In the genomic region with DNA sequence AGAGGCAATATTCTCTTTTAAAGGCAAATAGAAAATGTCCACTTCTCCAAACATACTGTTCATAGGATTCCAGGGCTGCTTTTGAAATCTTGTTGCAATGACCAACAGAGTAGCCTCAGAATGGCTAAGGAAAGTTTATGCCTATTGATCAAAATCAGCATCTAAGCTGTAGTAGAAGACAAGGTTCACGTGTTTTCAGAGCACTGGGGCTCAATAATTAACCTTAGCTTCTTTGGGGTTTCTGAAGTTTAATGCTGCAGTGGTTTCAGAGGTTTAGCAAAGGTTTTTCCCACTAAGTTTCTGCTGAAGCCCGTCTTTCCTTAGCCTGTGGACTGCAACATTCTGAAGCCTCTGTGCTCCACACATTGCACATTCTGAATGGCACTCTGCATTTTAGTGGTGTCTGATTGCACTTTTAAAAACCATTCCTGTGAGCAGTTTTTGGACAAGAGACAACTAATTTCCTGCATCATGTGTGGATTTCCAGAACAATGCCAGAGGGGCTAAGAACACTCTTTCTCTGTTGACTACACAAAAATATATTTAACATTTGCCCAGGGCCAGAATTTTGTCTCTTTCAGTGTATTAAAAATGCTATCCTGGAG, we compare ENCODE assay signal across 17 cellular contexts.
DNase-seq lines count a peak whose midpoint lies in the region; ATAC-seq and TF ChIP-seq lines count a peak whose summit lies in the region.
"Had no signal": no experiment of that assay in that cellular context is flagged by ENCODE, and none has a peak within 500 bp of the region (broad histone marks: within the 10 kb centered on the region; RNA-seq: fewer than 3 reads in every experiment).

No MANE protein-coding gene starts in this region.

- H3K9me3 ChIP-seq in OCI-LY3 (ENCODE audit: insufficient read depth, low read length) (no peaks in the 10 kb centered on the region), left lung (no peaks in the 10 kb centered on the region), PC-9 (ENCODE audit: insufficient read depth, low read depth) (no peaks in the 10 kb centered on the region)
- H3K9me3 ChIP-seq: ascending aorta, colonic mucosa, left ventricle myocardium inferior, pancreas had no signal

- H3K27ac ChIP-seq in OCI-LY3 (ENCODE audit: low read length) (no peak overlapping the region), left lung (no peak overlapping the region), PC-9 (no peak overlapping the region)
- H3K27ac ChIP-seq: ascending aorta, colonic mucosa, left ventricle myocardium inferior, pancreas had no signal

- TF ChIP-seq CTCF in GM10248 (IDR thresholded peaks at IDR 0.05; ENCODE audit: control extremely low read depth, extremely low read depth, low read depth, missing control alignments) (no peak), OCI-LY3 (IDR thresholded peaks at IDR 0.05; ENCODE audit: low read depth, low read length) (no peak), left lung (IDR thresholded peaks at IDR 0.05) (no peak), PC-9 (conservative IDR thresholded peaks at IDR 0.05) (no peak)

- H3F3A ChIP-seq in PC-9 (ENCODE audit: insufficient read depth, low read depth) = no peaks in the 10 kb centered on the region

- POLR2A ChIA-PET in GM10248 (lab: Yijun Ruan, JAX) (no interaction called here), PC-9 (lab: Charles Lee; ENCODE audit: unreplicated experiment) (no interaction called here)

- CTCF ChIA-PET in GM10248 (lab: Yijun Ruan, JAX) = interaction anchor here (1.3 kb wide), 1 partner anchor 22 kb away, joined by 3 read pairs; no protein-coding TSS in a partner anchor
- CTCF ChIA-PET in PC-9 (lab: Charles Lee) = no interaction called here

- no peaks in the 10 kb centered on the region for H3K9me2 ChIP-seq in PC-9 (ENCODE audit: insufficient read depth)

- intact Hi-C loops in left lung (cut with DNase I) = no loop called here
- intact Hi-C loops in PC-9 (cut with micrococcal nuclease; ENCODE audit: unreplicated experiment) = no loop called here

- H4K20me1 ChIP-seq in OCI-LY3 (ENCODE audit: insufficient read depth, low read length) (no peaks in the 10 kb centered on the region), PC-9 (ENCODE audit: insufficient read depth) (no peaks in the 10 kb centered on the region)

- no TSS peak for BruUV-seq in PC-9 (replicated peaks; lab: Mats Ljungman, UMichigan)

- H3K4me2 ChIP-seq in OCI-LY3 (ENCODE audit: low read length) = peak overlapping the region; percentile 13
- no peak overlapping the region for H3K4me2 ChIP-seq in PC-9

- H3K36me3 ChIP-seq in OCI-LY3 (replicated peaks; ENCODE audit: low read depth, low read length) (no peaks in the 10 kb centered on the region), left lung (no peaks in the 10 kb centered on the region), PC-9 (ENCODE audit: low read depth) (no peaks in the 10 kb centered on the region)
- H3K36me3 ChIP-seq: ascending aorta, colonic mucosa, left ventricle myocardium inferior, pancreas had no signal

- peak; percentile 15 for DNase-seq in GM10248 (ENCODE audit: extremely low spot score)
- no peak for DNase-seq in left lung
- no peak for DNase-seq in PC-9
- DNase-seq in 8988T = no peak
- DNase-seq in COLO668 (lab: John Stamatoyannopoulos, UW; ENCODE audit: unreplicated experiment) = no peak
- DNase-seq: activated CD4-positive, alpha-beta T cell treated with anti-CD3 and anti-CD28 coated beads for 36 hours; activated gamma-delta T cell treated with Interleukin-2 at 50 U/mL for 16 hours; colonic mucosa; Karpas-422; left ventricle myocardium inferior; NCI-H1105 treated with DMSO at 0.1 percent for 48 hours; NCI-H2171 treated with DMSO at 0.1 percent for 48 hours; pancreas had no signal

- H3K4me3 ChIP-seq in OCI-LY3 (ENCODE audit: low read length) (no peak overlapping the region), left lung (no peak overlapping the region), PC-9 (no peak overlapping the region)
- H3K4me3 ChIP-seq: ascending aorta, colonic mucosa, left ventricle myocardium inferior, pancreas had no signal

- ATAC-seq in GM21423 (IDR thresholded peaks at IDR 0.05; ENCODE audit: unreplicated experiment) (peak; percentile 59), left lung (peak; percentile 54), HG03469 (IDR thresholded peaks at IDR 0.05; ENCODE audit: unreplicated experiment) (no peak)
- ATAC-seq: activated CD4-positive, alpha-beta T cell treated with anti-CD3 and anti-CD28 coated beads for 36 hours; pancreas had no signal

- H2AFZ ChIP-seq in OCI-LY3 (ENCODE audit: low read depth, low read length) (no peak overlapping the region), PC-9 (no peak overlapping the region)

- H3K79me2 ChIP-seq in OCI-LY3 (ENCODE audit: low read length) (no peaks in the 10 kb centered on the region), PC-9 (ENCODE audit: low read depth) (no peaks in the 10 kb centered on the region)

- H3K4me1 ChIP-seq in OCI-LY3 (ENCODE audit: low read length) (peaks cover 11% of the 10 kb centered on the region), left lung (no peaks in the 10 kb centered on the region), PC-9 (replicated peaks; ENCODE audit: insufficient read depth) (no peaks in the 10 kb centered on the region)
- H3K4me1 ChIP-seq: ascending aorta, colonic mucosa, left ventricle myocardium inferior had no signal

- H3K27me3 ChIP-seq in OCI-LY3 (ENCODE audit: low read depth, low read length) (no peaks in the 10 kb centered on the region), left lung (no peaks in the 10 kb centered on the region), PC-9 (ENCODE audit: insufficient read depth, low read depth) (no peaks in the 10 kb centered on the region)
- H3K27me3 ChIP-seq: ascending aorta, colonic mucosa, pancreas had no signal

- no peak overlapping the region for H3K9ac ChIP-seq in OCI-LY3 (ENCODE audit: low read length)
